11 cellular contexts compared by ENCODE assay signal in genomic region chr19:38551450-38551813, GRCh38.
A peak's percentile ranks its signal among the peaks of the same experiment; 100 is the strongest.
DNase-seq lines count a peak whose midpoint lies in the region; ATAC-seq, FAIRE-seq and TF ChIP-seq lines count a peak whose summit lies in the region.
"Had no signal": no experiment of that assay in that cellular context is flagged by ENCODE, and none has a peak within 500 bp of the region (broad histone marks: within the 10 kb centered on the region; RNA-seq: fewer than 3 reads in every experiment).

No MANE protein-coding gene starts in this region.

- ATAC-seq in GM23338 (no peak), GM19463 (IDR thresholded peaks at IDR 0.05; ENCODE audit: unreplicated experiment) (no peak), GM19455 (IDR thresholded peaks at IDR 0.05; ENCODE audit: unreplicated experiment) (no peak)

- H3K27ac ChIP-seq in GM23338 (ENCODE audit: low read depth), result no peak overlapping the region
- H3K27ac ChIP-seq in ovary, result no peak overlapping the region
- H3K27ac ChIP-seq: HL-60 had no signal

- H3K4me3 Mint-ChIP-seq in GM23338, result no peak overlapping the region; the same call in 2 of the 3 replicates
- H3K4me3 Mint-ChIP-seq in activated CD4-positive, alpha-beta memory T cell treated with anti-CD3 and anti-CD28 coated beads for 36 hours, result peak overlapping the region; percentile 12

- no peaks in the 10 kb centered on the region for H3K9me3 Mint-ChIP-seq in GM23338
- no peaks in the 10 kb centered on the region for H3K9me3 Mint-ChIP-seq in activated CD4-positive, alpha-beta memory T cell treated with anti-CD3 and anti-CD28 coated beads for 36 hours

- H3K27ac Mint-ChIP-seq in GM23338, result peak overlapping the region; percentile 11; the same call in 1 of the 2 replicates
- peak overlapping the region; percentile 57 for H3K27ac Mint-ChIP-seq in activated CD4-positive, alpha-beta memory T cell treated with anti-CD3 and anti-CD28 coated beads for 36 hours

- no peaks in the 10 kb centered on the region for H4K20me1 ChIP-seq in GM23338 (replicated peaks; ENCODE audit: insufficient read depth)

- no peak overlapping the region for H2AFZ ChIP-seq in GM23338

- peaks cover 3% of the 10 kb centered on the region; the same call in 1 of the 3 replicates for H3K4me1 Mint-ChIP-seq in GM23338
- H3K4me1 Mint-ChIP-seq in activated CD4-positive, alpha-beta memory T cell treated with anti-CD3 and anti-CD28 coated beads for 36 hours (ENCODE audit: low read depth), result peaks cover 35% of the 10 kb centered on the region

- CTCF ChIA-PET in activated CD4-positive, alpha-beta memory T cell treated with anti-CD3 and anti-CD28 coated beads for 36 hours (lab: Charles Lee), result interaction anchor here (0.9 to 1.6 kb wide), 4 partner anchors 35 to 149 kb away, joined by 3 to 6 read pairs (median 4); partner anchors contain the start of genes EIF3K and FAM98C

- peaks cover 51% of the 10 kb centered on the region for H3K36me3 Mint-ChIP-seq in GM23338 (ENCODE audit: low read depth)
- no peaks in the 10 kb centered on the region for H3K36me3 Mint-ChIP-seq in activated CD4-positive, alpha-beta memory T cell treated with anti-CD3 and anti-CD28 coated beads for 36 hours

- WGBS in ovary, 3 donors, result 56 to 61% (median 56%) methylated on average over 6 of the region's 6 CpGs

- H3K27me3 Mint-ChIP-seq in GM23338 (ENCODE audit: insufficient read depth, low read depth, poor library complexity), result peaks cover 9% of the 10 kb centered on the region
- no peaks in the 10 kb centered on the region for H3K27me3 Mint-ChIP-seq in activated CD4-positive, alpha-beta memory T cell treated with anti-CD3 and anti-CD28 coated beads for 36 hours

- no peaks in the 10 kb centered on the region for H3K4me1 ChIP-seq in GM23338 (ENCODE audit: insufficient read depth)
- no peaks in the 10 kb centered on the region for H3K4me1 ChIP-seq in ovary (ENCODE audit: insufficient read depth)

- no peaks in the 10 kb centered on the region for H3K9me2 ChIP-seq in GM23338 (ENCODE audit: insufficient read depth)

- no peak overlapping the region for H3K4me2 ChIP-seq in GM23338

- no peaks in the 10 kb centered on the region for H3K27me3 ChIP-seq in GM23338 (ENCODE audit: insufficient read depth)
- no peaks in the 10 kb centered on the region for H3K27me3 ChIP-seq in ovary

- peak; percentile 96 for FAIRE-seq in GM18507 (lab: Jason Lieb, UNC)

- DNase-seq in GM18507 (ENCODE audit: extremely low spot score, insufficient read length, low read depth) (peak; percentile 54), GM23338 (ENCODE audit: low spot score) (no peak), NCI-H524 (lab: John Stamatoyannopoulos, UW) (no peak), ovary (no peak)
- peak; percentile 92 for DNase-seq in activated CD4-positive, alpha-beta memory T cell treated with anti-CD3 and anti-CD28 coated beads for 36 hours
- peak; percentile 54 for DNase-seq in stimulated activated CD4-positive, alpha-beta T cell treated with anti-CD3 and anti-CD28 coated beads, Interleukin-2, amount 100 ng/mL, for 48 hours
- DNase-seq: DND-41, NCI-H1694 treated with DMSO at 0.1 percent for 48 hours had no signal

- no peak for TF ChIP-seq POLR2A in ovary (IDR thresholded peaks at IDR 0.05)

- no peaks in the 10 kb centered on the region for H3F3A ChIP-seq in GM23338 (replicated peaks; ENCODE audit: low read depth)

- no peaks in the 10 kb centered on the region for H3K9me3 ChIP-seq in ovary

- TF ChIP-seq EP300 in ovary (IDR thresholded peaks at IDR 0.05), result no peak

- intact Hi-C loops in activated CD4-positive, alpha-beta memory T cell treated with anti-CD3 and anti-CD28 coated beads for 36 hours (cut with micrococcal nuclease), result loop anchor here (1.0 kb wide), 1 partner anchor 8 kb away; no protein-coding TSS in a partner anchor
- intact Hi-C loops in ovary (cut with DNase I), result no loop called here

- POLR2A ChIA-PET in activated CD4-positive, alpha-beta memory T cell treated with anti-CD3 and anti-CD28 coated beads for 36 hours (lab: Charles Lee), result interaction anchor here (1.3 to 1.5 kb wide), 2 partner anchors 67 to 280 kb away, joined by 3 to 4 read pairs; partner anchors contain the start of genes ECH1 and EIF3K

- no peak overlapping the region for H3K4me3 ChIP-seq in GM23338
- H3K4me3 ChIP-seq in ovary, result no peak overlapping the region

- TF ChIP-seq CTCF in GM23338 (conservative IDR thresholded peaks at IDR 0.05; ENCODE audit: low read depth in 2 of 2) (no peak), ovary (IDR thresholded peaks at IDR 0.05) (no peak)

- H3K79me2 ChIP-seq in GM23338 (replicated peaks; ENCODE audit: insufficient read depth), result no peaks in the 10 kb centered on the region

- H3K36me3 ChIP-seq in GM23338 (ENCODE audit: insufficient read depth), result peaks cover 7% of the 10 kb centered on the region; the same call in 1 of the 2 replicates
- no peaks in the 10 kb centered on the region for H3K36me3 ChIP-seq in ovary

TF ChIP-seq in GM23338, 12 proteins besides CTCF, POLR2A, EP300 and RAD21:
- TF ChIP-seq JUNB (IDR thresholded peaks at IDR 0.05; ENCODE audit: unreplicated experiment) (no peak), STAT1 (IDR thresholded peaks at IDR 0.05; ENCODE audit: unreplicated experiment) (no peak)

Comparison
In these comparisons a context has a peak if more than half of its experiments do, and no peak if none do; other contexts are left out.
1. DNase-seq: peak in GM18507 (single experiment), activated CD4-positive, alpha-beta memory T cell treated with anti-CD3 and anti-CD28 coated beads for 36 hours (single experiment) and stimulated activated CD4-positive, alpha-beta T cell treated with anti-CD3 and anti-CD28 coated beads, Interleukin-2, amount 100 ng/mL, for 48 hours (2 of 2); none in GM23338 (single experiment), NCI-H524 (0 of 2) and ovary (0 of 5).